ENCODE assay signal across 13 cellular contexts in genomic region chr12:89980236-89980635, GRCh38.
DNase-seq lines count a peak whose midpoint lies in the region; ATAC-seq and TF ChIP-seq lines count a peak whose summit lies in the region.
"Had no signal": no experiment of that assay in that cellular context is flagged by ENCODE, and none has a peak within 500 bp of the region (broad histone marks: within the 10 kb centered on the region; RNA-seq: fewer than 3 reads in every experiment).

No MANE protein-coding gene starts in this region.

- H3K36me3 ChIP-seq in RWPE2 (ENCODE audit: low read depth): no peaks in the 10 kb centered on the region
- H3K36me3 ChIP-seq: uterus had no signal

- no peak overlapping the region for H3K4me3 ChIP-seq in RWPE2 (ENCODE audit: severe bottlenecking)
- H3K4me3 ChIP-seq in fibroblast of villous mesenchyme (ENCODE audit: low read depth, low read length): no peak overlapping the region
- H3K4me3 ChIP-seq: uterus had no signal

- CTCF ChIA-PET in activated naive CD4-positive, alpha-beta T cell treated with anti-CD3 and anti-CD28 coated beads, Interleukin-2, amount 10 ng/mL, durations not matched to agents 7 days and 5 days (lab: Charles Lee): no interaction called here

- intact Hi-C loops in sciatic nerve (cut with DNase I): no loop called here

- no peaks in the 10 kb centered on the region for H3K36me3 Mint-ChIP-seq in activated naive CD4-positive, alpha-beta T cell treated with anti-CD3 and anti-CD28 coated beads, Interleukin-2, amount 10 ng/mL, durations not matched to agents 7 days and 5 days

- no peaks in the 10 kb centered on the region for H3K4me1 Mint-ChIP-seq in activated naive CD4-positive, alpha-beta T cell treated with anti-CD3 and anti-CD28 coated beads, Interleukin-2, amount 10 ng/mL, durations not matched to agents 7 days and 5 days

- H3K27ac ChIP-seq in RWPE2 (ENCODE audit: poor library complexity, severe bottlenecking): peak overlapping the region; percentile 21
- H3K27ac ChIP-seq: uterus had no signal

- DNase-seq in HCEC 1CT (peak; percentile 77), RWPE2 (ENCODE audit: low spot score) (no peak), fibroblast of villous mesenchyme (ENCODE audit: low read depth) (peak; percentile 93), sciatic nerve (ENCODE audit: low spot score) (no peak), HPDE6-E6E7 (ENCODE audit: extremely low spot score) (no peak), DMS153 (lab: John Stamatoyannopoulos, UW) (no peak)
- no peak for DNase-seq in activated naive CD4-positive, alpha-beta T cell treated with anti-CD3 and anti-CD28 coated beads, Interleukin-2, amount 10 ng/mL, durations not matched to agents 7 days and 5 days
- DNase-seq: DMS79 treated with DMSO at 0.1 percent for 48 hours; effector CD4-positive, alpha-beta T cell; NCI-H1105 treated with DMSO at 0.1 percent for 48 hours had no signal

- ATAC-seq in RWPE2 (ENCODE audit: low read depth): peak; percentile 41
- ATAC-seq in sciatic nerve: peak; percentile 89
- no peak for ATAC-seq in HG02970 (IDR thresholded peaks at IDR 0.05; ENCODE audit: low FRiP score, unreplicated experiment)

- H3K27ac Mint-ChIP-seq in activated naive CD4-positive, alpha-beta T cell treated with anti-CD3 and anti-CD28 coated beads, Interleukin-2, amount 10 ng/mL, durations not matched to agents 7 days and 5 days: no peak overlapping the region
- H3K27ac Mint-ChIP-seq: progenitor cell of endocrine pancreas had no signal

- no peaks in the 10 kb centered on the region for H3K27me3 ChIP-seq in RWPE2 (ENCODE audit: insufficient read depth, poor library complexity, severe bottlenecking)
- H3K27me3 ChIP-seq: uterus had no signal

- no peak overlapping the region for H3K4me3 Mint-ChIP-seq in activated naive CD4-positive, alpha-beta T cell treated with anti-CD3 and anti-CD28 coated beads, Interleukin-2, amount 10 ng/mL, durations not matched to agents 7 days and 5 days

- no peaks in the 10 kb centered on the region for H3K9me3 ChIP-seq in RWPE2 (ENCODE audit: severe bottlenecking)
- H3K9me3 ChIP-seq: uterus had no signal

- H3K4me1 ChIP-seq in RWPE2 (ENCODE audit: insufficient read depth, poor library complexity, severe bottlenecking): no peaks in the 10 kb centered on the region
- H3K4me1 ChIP-seq: uterus had no signal

- TF ChIP-seq CTCF in RWPE2 (IDR thresholded peaks at IDR 0.05; ENCODE audit: poor library complexity, severe bottlenecking) (no peak), fibroblast of villous mesenchyme (IDR thresholded peaks at IDR 0.05; ENCODE audit: insufficient read depth, low read depth, low read length) (no peak)

- no peaks in the 10 kb centered on the region for H3K27me3 Mint-ChIP-seq in activated naive CD4-positive, alpha-beta T cell treated with anti-CD3 and anti-CD28 coated beads, Interleukin-2, amount 10 ng/mL, durations not matched to agents 7 days and 5 days
- H3K27me3 Mint-ChIP-seq: progenitor cell of endocrine pancreas had no signal

- no peaks in the 10 kb centered on the region for H3K9me3 Mint-ChIP-seq in activated naive CD4-positive, alpha-beta T cell treated with anti-CD3 and anti-CD28 coated beads, Interleukin-2, amount 10 ng/mL, durations not matched to agents 7 days and 5 days

Comparison
In these comparisons a context has a peak if more than half of its experiments do, and no peak if none do; other contexts are left out.
1. DNase-seq: peak in HCEC 1CT (single experiment) and fibroblast of villous mesenchyme (single experiment); none in RWPE2 (single experiment), sciatic nerve (single experiment), activated naive CD4-positive, alpha-beta T cell treated with anti-CD3 and anti-CD28 coated beads, Interleukin-2, amount 10 ng/mL, durations not matched to agents 7 days and 5 days (single experiment), HPDE6-E6E7 (single experiment) and DMS153 (single experiment).